14 cellular contexts compared by ENCODE assay signal in genomic region chr11:75491465-75491864, GRCh38. TPM values are rescaled to one million over a fixed set of nuclear protein-coding genes. Genes with fewer than 3 reads are reported as not detected.
A peak's percentile ranks its signal among the peaks of the same experiment; 100 is the strongest.
DNase-seq lines count a peak whose midpoint lies in the region; ATAC-seq, FAIRE-seq and TF ChIP-seq lines count a peak whose summit lies in the region.
"Had no signal": no experiment of that assay in that cellular context is flagged by ENCODE, and none has a peak within 500 bp of the region (broad histone marks: within the 10 kb centered on the region; RNA-seq: fewer than 3 reads in every experiment).

No MANE protein-coding gene starts in this region.

- no peak overlapping the region for H3K4me3 ChIP-seq in naive thymus-derived CD4-positive, alpha-beta T cell (ENCODE audit: low read length)
- no peak overlapping the region for H3K4me3 ChIP-seq in endodermal cell (ENCODE audit: low read length)
- H3K4me3 ChIP-seq: GM12878, PC-9 had no signal

- H3K27me3 ChIP-seq in naive thymus-derived CD4-positive, alpha-beta T cell (ENCODE audit: control insufficient read depth in 2 of 2, insufficient read depth in 2 of 2, low read length in 2 of 2) = no peaks in the 10 kb centered on the region
- no peaks in the 10 kb centered on the region for H3K27me3 ChIP-seq in endodermal cell (ENCODE audit: control insufficient read depth, insufficient read depth, low read length, poor library complexity, severe bottlenecking)

- WGBS in endodermal cell (ENCODE audit: insufficient coverage in 1 of 2, insufficient read length in 1 of 2), 2 experiments = 89 to 98% methylated on average over 1 to 2 of the region's 2 CpGs

- no peaks in the 10 kb centered on the region for H3K36me3 Mint-ChIP-seq in activated CD8-positive, alpha-beta memory T cell treated with anti-CD3 and anti-CD28 coated beads, Interleukin-2, amount 10 ng/mL, durations not matched to agents 7 days and 5 days
- H3K36me3 Mint-ChIP-seq in activated B cell treated with CpG ODN at 0.5 μM for 24 hours (ENCODE audit: low read depth) (no peaks in the 10 kb centered on the region), endodermal cell (ENCODE audit: low read depth) (no peaks in the 10 kb centered on the region)
- H3K36me3 Mint-ChIP-seq in naive thymus-derived CD4-positive, alpha-beta T cell = peaks cover 0 to 4% (median 0%) of the 10 kb centered on the region in 5 donors

- no peaks in the 10 kb centered on the region for H3K27me3 Mint-ChIP-seq in activated CD8-positive, alpha-beta memory T cell treated with anti-CD3 and anti-CD28 coated beads, Interleukin-2, amount 10 ng/mL, durations not matched to agents 7 days and 5 days
- H3K27me3 Mint-ChIP-seq in activated B cell treated with CpG ODN at 0.5 μM for 24 hours = no peaks in the 10 kb centered on the region
- H3K27me3 Mint-ChIP-seq in naive thymus-derived CD4-positive, alpha-beta T cell = no peaks in the 10 kb centered on the region
- peaks cover 1% of the 10 kb centered on the region for H3K27me3 Mint-ChIP-seq in endodermal cell (ENCODE audit: insufficient read depth)
- H3K27me3 Mint-ChIP-seq: IgD-negative memory B cell had no signal

- H3K4me1 ChIP-seq in naive thymus-derived CD4-positive, alpha-beta T cell (ENCODE audit: control insufficient read depth in 2 of 2, insufficient read depth in 2 of 2, low read length in 2 of 2) = peaks cover 12 to 14% of the 10 kb centered on the region in 2 donors
- peaks cover 7% of the 10 kb centered on the region for H3K4me1 ChIP-seq in endodermal cell (ENCODE audit: control insufficient read depth, insufficient read depth, low read length)

- H3K9me3 Mint-ChIP-seq in activated CD8-positive, alpha-beta memory T cell treated with anti-CD3 and anti-CD28 coated beads, Interleukin-2, amount 10 ng/mL, durations not matched to agents 7 days and 5 days (ENCODE audit: low read depth) = no peaks in the 10 kb centered on the region
- no peaks in the 10 kb centered on the region for H3K9me3 Mint-ChIP-seq in activated B cell treated with CpG ODN at 0.5 μM for 24 hours
- no peaks in the 10 kb centered on the region for H3K9me3 Mint-ChIP-seq in naive thymus-derived CD4-positive, alpha-beta T cell
- H3K9me3 Mint-ChIP-seq in endodermal cell = no peaks in the 10 kb centered on the region
- H3K9me3 Mint-ChIP-seq: CD14-positive monocyte, IgD-negative memory B cell had no signal

- FAIRE-seq in GM12892 (lab: Jason Lieb, UNC) = peak; percentile 24
- FAIRE-seq: GM12878 had no signal

- H3K9me3 ChIP-seq in naive thymus-derived CD4-positive, alpha-beta T cell (ENCODE audit: control insufficient read depth in 2 of 3, low read length in 3 of 3) = no peaks in the 10 kb centered on the region
- no peaks in the 10 kb centered on the region for H3K9me3 ChIP-seq in endodermal cell (ENCODE audit: control insufficient read depth, low read length)

- intact Hi-C loops in activated B cell treated with CpG ODN at 0.5 μM for 24 hours (cut with micrococcal nuclease) = loop anchor here (5.0 kb wide), 2 partner anchors 36 to 44 kb away; partner anchors contain the start of gene GDPD5
- intact Hi-C loops in naive thymus-derived CD4-positive, alpha-beta T cell (cut with micrococcal nuclease) = no loop called here

- peak overlapping the region; percentile 79 for H3K27ac Mint-ChIP-seq in activated CD8-positive, alpha-beta memory T cell treated with anti-CD3 and anti-CD28 coated beads, Interleukin-2, amount 10 ng/mL, durations not matched to agents 7 days and 5 days
- H3K27ac Mint-ChIP-seq in activated B cell treated with CpG ODN at 0.5 μM for 24 hours = peak overlapping the region; percentile 12
- H3K27ac Mint-ChIP-seq in naive thymus-derived CD4-positive, alpha-beta T cell = peak overlapping the region in 5 of 9 donors; percentile 25 to 83 (median 64)
- no peak overlapping the region for H3K27ac Mint-ChIP-seq in endodermal cell

- no peak for TF ChIP-seq POLR2A in GM12892 (IDR thresholded peaks at IDR 0.05; ENCODE audit: low read depth, low read length)

- no peak for ATAC-seq in activated CD8-positive, alpha-beta memory T cell treated with anti-CD3 and anti-CD28 coated beads, Interleukin-2, amount 10 ng/mL, durations not matched to agents 7 days and 5 days
- no peak for ATAC-seq in activated B cell treated with CpG ODN at 0.5 μM for 24 hours (ENCODE audit: low read depth)
- no peak for ATAC-seq in naive thymus-derived CD4-positive, alpha-beta T cell
- ATAC-seq: Right ventricle myocardium inferior had no signal

- no peak overlapping the region for H3K4me3 Mint-ChIP-seq in activated CD8-positive, alpha-beta memory T cell treated with anti-CD3 and anti-CD28 coated beads, Interleukin-2, amount 10 ng/mL, durations not matched to agents 7 days and 5 days
- H3K4me3 Mint-ChIP-seq in activated B cell treated with CpG ODN at 0.5 μM for 24 hours (no peak overlapping the region), endodermal cell (no peak overlapping the region)
- H3K4me3 Mint-ChIP-seq in naive thymus-derived CD4-positive, alpha-beta T cell = peak overlapping the region in 4 of 10 donors; percentile 30 to 68 (median 55)
- H3K4me3 Mint-ChIP-seq: CD14-positive monocyte had no signal

- H3K4me1 Mint-ChIP-seq in activated CD8-positive, alpha-beta memory T cell treated with anti-CD3 and anti-CD28 coated beads, Interleukin-2, amount 10 ng/mL, durations not matched to agents 7 days and 5 days = peaks cover 28% of the 10 kb centered on the region
- H3K4me1 Mint-ChIP-seq in activated B cell treated with CpG ODN at 0.5 μM for 24 hours = peaks cover 13% of the 10 kb centered on the region
- H3K4me1 Mint-ChIP-seq in naive thymus-derived CD4-positive, alpha-beta T cell = peaks cover 5 to 25% (median 17%) of the 10 kb centered on the region in 7 donors
- H3K4me1 Mint-ChIP-seq in endodermal cell = peaks cover 10% of the 10 kb centered on the region

- no peak for DNase-seq in activated CD8-positive, alpha-beta memory T cell treated with anti-CD3 and anti-CD28 coated beads, Interleukin-2, amount 10 ng/mL, durations not matched to agents 7 days and 5 days
- DNase-seq in activated CD8-positive, alpha-beta memory T cell treated with anti-CD3 and anti-CD28 coated beads for 24 hours = no peak
- DNase-seq in GM12892 (ENCODE audit: insufficient read length) (no peak), activated B cell treated with CpG ODN at 0.5 μM for 24 hours (no peak), RKO (ENCODE audit: low spot score) (no peak), endodermal cell (no peak), mucosa of gallbladder (ENCODE audit: low spot score) (no peak)
- no peak for DNase-seq in naive thymus-derived CD4-positive, alpha-beta T cell
- DNase-seq: HCEC 1CT, PC-9 had no signal

- POLR2A ChIA-PET in activated B cell treated with CpG ODN at 0.5 μM for 24 hours (lab: Charles Lee) = interaction anchor here (1.1 kb wide), 1 partner anchor 46 kb away, joined by 3 read pairs; no protein-coding TSS in a partner anchor
- POLR2A ChIA-PET in naive thymus-derived CD4-positive, alpha-beta T cell (lab: Charles Lee) = interaction anchor here (0.6 kb wide), 1 partner anchor 1777 kb away, joined by 3 read pairs; no protein-coding TSS in a partner anchor

- H3K36me3 ChIP-seq in naive thymus-derived CD4-positive, alpha-beta T cell (ENCODE audit: control insufficient read depth in 2 of 3, insufficient read depth in 3 of 3, low read length in 3 of 3) = no peaks in the 10 kb centered on the region
- no peaks in the 10 kb centered on the region for H3K36me3 ChIP-seq in endodermal cell (ENCODE audit: control insufficient read depth, insufficient read depth, low read length)

- CTCF ChIA-PET in activated CD8-positive, alpha-beta memory T cell treated with anti-CD3 and anti-CD28 coated beads, Interleukin-2, amount 10 ng/mL, durations not matched to agents 7 days and 5 days (lab: Charles Lee) = interaction anchor here (0.6 to 3.2 kb wide), 4 partner anchors 15 to 103 kb away, joined by 3 to 10 read pairs (median 4); partner anchors contain the start of gene GDPD5
- CTCF ChIA-PET in activated B cell treated with CpG ODN at 0.5 μM for 24 hours (lab: Charles Lee) = no interaction called here
- CTCF ChIA-PET in naive thymus-derived CD4-positive, alpha-beta T cell (lab: Charles Lee) = interaction anchor here (1.3 kb wide), 1 partner anchor 43 kb away, joined by 4 read pairs; no protein-coding TSS in a partner anchor

- no peak overlapping the region for H3K27ac ChIP-seq in naive thymus-derived CD4-positive, alpha-beta T cell (ENCODE audit: low read depth, low read length)
- no peak overlapping the region for H3K27ac ChIP-seq in endodermal cell (ENCODE audit: low read depth, low read length)
- H3K27ac ChIP-seq: PC-9 had no signal

- TF ChIP-seq CTCF in activated B cell treated with CpG ODN at 0.5 μM for 24 hours (IDR thresholded peaks at IDR 0.05) (no peak), endodermal cell (conservative IDR thresholded peaks at IDR 0.05) (no peak)

- H3K9ac ChIP-seq in endodermal cell (ENCODE audit: extremely low read depth, low read length, poor library complexity, severe bottlenecking) = no peak overlapping the region

RNA-seq across cellular contexts. Expression of gene GDPD5, which starts 34.3 kb away (rescaled TPM):
- 10 to 100 TPM; 11.3 to 33.9 TPM for total RNA-seq in activated CD8-positive, alpha-beta memory T cell treated with anti-CD3 and anti-CD28 coated beads, Interleukin-2, amount 10 ng/mL, durations not matched to agents 7 days and 5 days
- polyA plus RNA-seq in GM12892 (2012; ENCODE audit: missing spikeins) = 11.5 TPM
- total RNA-seq in activated B cell treated with CpG ODN at 0.5 μM for 24 hours (22.2 and 23.9 TPM in 2 replicates), endodermal cell (1 to 10 TPM; 3.0 to 8.6 TPM), mucosa of gallbladder (16.7 TPM)
- 10 to 100 TPM; 18.0 to 50.3 (median 24.7) TPM for total RNA-seq in naive thymus-derived CD4-positive, alpha-beta T cell
- polyA plus RNA-seq in naive thymus-derived CD4-positive, alpha-beta T cell = 1 to 10 TPM; 3.9 to 7.1 TPM
- 9.4 TPM for polyA plus RNA-seq in endodermal cell (2013, experiment 1 of 2)
- 7.7 TPM for polyA plus RNA-seq in endodermal cell (2013, experiment 2 of 2)

RNA-seq across cellular contexts. Expression of gene KLHL35, which starts 58.5 kb away (rescaled TPM):
- total RNA-seq in activated CD8-positive, alpha-beta memory T cell treated with anti-CD3 and anti-CD28 coated beads, Interleukin-2, amount 10 ng/mL, durations not matched to agents 7 days and 5 days = under 1 TPM in 1 of 2 experiments, not detected in 1; 0.47 TPM
- 0.87 TPM for polyA plus RNA-seq in GM12892 (2012; ENCODE audit: missing spikeins)
- 0.11 and 0.49 TPM in 2 replicates for total RNA-seq in activated B cell treated with CpG ODN at 0.5 μM for 24 hours
- 1 to 10 TPM in 3 of 5 experiments, under 1 TPM in 2; 0.60 to 1.4 (median 1.1) TPM for total RNA-seq in naive thymus-derived CD4-positive, alpha-beta T cell
- polyA plus RNA-seq in naive thymus-derived CD4-positive, alpha-beta T cell = under 1 TPM; 0.57 to 0.60 TPM
- total RNA-seq in endodermal cell = under 1 TPM in 1 of 2 donors, not detected in 1; 0.48 TPM
- 17.5 TPM for polyA plus RNA-seq in endodermal cell (2013, experiment 1 of 2)
- 13.2 TPM for polyA plus RNA-seq in endodermal cell (2013, experiment 2 of 2)
- 1.4 TPM for total RNA-seq in mucosa of gallbladder
